In genomic region chr1:155776414-155776813, GRCh38 we compare ENCODE assay signal across 14 cellular contexts.
DNase-seq lines count a peak whose midpoint lies in the region; ATAC-seq and TF ChIP-seq lines count a peak whose summit lies in the region.
"Had no signal": no experiment of that assay in that cellular context is flagged by ENCODE, and none has a peak within 500 bp of the region (broad histone marks: within the 10 kb centered on the region; RNA-seq: fewer than 3 reads in every experiment).

No MANE protein-coding gene starts in this region.

- H3K9me1 ChIP-seq in IMR-90 (ENCODE audit: insufficient read depth, low read length) = no peaks in the 10 kb centered on the region; the same call in 1 of the 2 replicates

- H4K8ac ChIP-seq in IMR-90 (ENCODE audit: low read depth in 2 of 2, low read length in 2 of 2) = no peak overlapping the region

- TF ChIP-seq CTCF in IMR-90 (conservative IDR thresholded peaks at IDR 0.05; ENCODE audit: low read depth, low read length) (no peak), heart left ventricle (IDR thresholded peaks at IDR 0.05) (no peak), endodermal cell (conservative IDR thresholded peaks at IDR 0.05) (no peak)

- H3K56ac ChIP-seq in IMR-90 (ENCODE audit: extremely low read depth, insufficient read depth, low read length) = no peak overlapping the region

- H3K9ac ChIP-seq in IMR-90 (ENCODE audit: low read depth, low read length) (no peak overlapping the region), endodermal cell (ENCODE audit: extremely low read depth, low read length, poor library complexity, severe bottlenecking) (no peak overlapping the region)

- H2BK15ac ChIP-seq in IMR-90 (ENCODE audit: low read depth, low read length) = no peak overlapping the region

- CTCF ChIA-PET in activated CD4-positive, alpha-beta T cell treated with anti-CD3 and anti-CD28 coated beads for 36 hours (lab: Charles Lee) = interaction anchor here (0.6 to 1.0 kb wide), 2 partner anchors 525 to 608 kb away, joined by 3 read pairs; no protein-coding TSS in a partner anchor
- CTCF ChIA-PET in IMR-90 (lab: Yijun Ruan, JAX) = interaction anchor here (1.1 kb wide), 1 partner anchor 13 kb away, joined by 3 read pairs; no protein-coding TSS in a partner anchor
- CTCF ChIA-PET in activated CD4-positive, alpha-beta memory T cell treated with anti-CD3 and anti-CD28 coated beads for 36 hours (lab: Charles Lee) = interaction anchor here (0.7 kb wide), 1 partner anchor 96 kb away, joined by 3 read pairs; no protein-coding TSS in a partner anchor

- peak overlapping the region; percentile 87 for H3K27ac Mint-ChIP-seq in activated CD4-positive, alpha-beta T cell treated with anti-CD3 and anti-CD28 coated beads for 36 hours
- H3K27ac Mint-ChIP-seq in activated CD4-positive, alpha-beta memory T cell treated with anti-CD3 and anti-CD28 coated beads for 36 hours = peak overlapping the region; percentile 66
- H3K27ac Mint-ChIP-seq in endodermal cell = no peak overlapping the region

- H3K4me3 Mint-ChIP-seq in activated CD4-positive, alpha-beta T cell treated with anti-CD3 and anti-CD28 coated beads for 36 hours = no peak overlapping the region
- no peak overlapping the region for H3K4me3 Mint-ChIP-seq in activated CD4-positive, alpha-beta memory T cell treated with anti-CD3 and anti-CD28 coated beads for 36 hours
- H3K4me3 Mint-ChIP-seq in endodermal cell = no peak overlapping the region

- in situ Hi-C loops in IMR-90 (cut with MboI; ENCODE audit: low sequenced_read_pairs) = no loop called here

- dilution Hi-C loops in IMR-90 (cut with HindIII; ENCODE audit: low sequenced_read_pairs, unreplicated experiment) = no loop called here

- no peak overlapping the region for H2AK5ac ChIP-seq in IMR-90 (ENCODE audit: low read depth, low read length)

- no peak overlapping the region for H4K91ac ChIP-seq in IMR-90 (ENCODE audit: insufficient read depth, low read depth, low read length)

- intact Hi-C loops in activated CD4-positive, alpha-beta T cell treated with anti-CD3 and anti-CD28 coated beads for 36 hours (cut with DNase I, micrococcal nuclease) = no loop called here
- intact Hi-C loops in IMR-90 (cut with micrococcal nuclease) = no loop called here
- intact Hi-C loops in activated CD4-positive, alpha-beta memory T cell treated with anti-CD3 and anti-CD28 coated beads for 36 hours (cut with micrococcal nuclease) = no loop called here
- intact Hi-C loops in heart left ventricle (cut with DNase I) = no loop called here

- no CpG with 5 or more reads among the region's 4 CpGs for WGBS in IMR-90 (ENCODE audit: extremely low coverage in 2 of 2, insufficient read length in 1 of 2), 2 experiments
- 87 to 93% (median 91%) methylated on average over 4 of the region's 4 CpGs for WGBS in heart left ventricle, 4 donors
- WGBS in endodermal cell (ENCODE audit: insufficient coverage in 1 of 2, insufficient read length in 1 of 2), 2 experiments = 93 to 94% methylated on average over 4 of the region's 4 CpGs

- H4K5ac ChIP-seq in IMR-90 (ENCODE audit: low read depth, low read length) = no peak overlapping the region

- H3K27me3 Mint-ChIP-seq in activated CD4-positive, alpha-beta T cell treated with anti-CD3 and anti-CD28 coated beads for 36 hours = no peaks in the 10 kb centered on the region
- H3K27me3 Mint-ChIP-seq in activated CD4-positive, alpha-beta memory T cell treated with anti-CD3 and anti-CD28 coated beads for 36 hours = no peaks in the 10 kb centered on the region
- no peaks in the 10 kb centered on the region for H3K27me3 Mint-ChIP-seq in endodermal cell (ENCODE audit: insufficient read depth)

- POLR2A ChIA-PET in activated CD4-positive, alpha-beta T cell treated with anti-CD3 and anti-CD28 coated beads for 36 hours (lab: Charles Lee) = interaction anchor here (1.1 kb wide), 1 partner anchor 227 kb away, joined by 3 read pairs; no protein-coding TSS in a partner anchor
- POLR2A ChIA-PET in IMR-90 (lab: Charles Lee; ENCODE audit: unreplicated experiment) = no interaction called here
- POLR2A ChIA-PET in activated CD4-positive, alpha-beta memory T cell treated with anti-CD3 and anti-CD28 coated beads for 36 hours (lab: Charles Lee) = interaction anchor here (0.8 kb wide), 1 partner anchor 69 kb away, joined by 3 read pairs; no protein-coding TSS in a partner anchor

- H3K23ac ChIP-seq in IMR-90 (ENCODE audit: low read depth, low read length) = no peak overlapping the region

- DNase-seq in activated CD4-positive, alpha-beta T cell treated with anti-CD3 and anti-CD28 coated beads for 36 hours = peak; percentile 39
- no peak for DNase-seq in activated CD4-positive, alpha-beta T cell treated with anti-CD3 and anti-CD28 coated beads, Interleukin-2, amount 50 U/mL, for 1 hour
- DNase-seq in IMR-90 (no peak), kidney tubule cell (ENCODE audit: low spot score) (peak; percentile 37), heart left ventricle (no peak), NCI-H1694 treated with DMSO at 0.1 percent for 48 hours (lab: John Stamatoyannopoulos, UW) (no peak), endodermal cell (no peak)
- DNase-seq in activated CD4-positive, alpha-beta memory T cell treated with anti-CD3 and anti-CD28 coated beads for 36 hours = peak; percentile 33
- DNase-seq: effector memory CD4-positive, alpha-beta T cell; left ventricle myocardium superior; NCI-H187 treated with DMSO at 0.1 percent for 48 hours had no signal

- no peak overlapping the region for H2AK9ac ChIP-seq in IMR-90 (replicated peaks; ENCODE audit: low read depth, low read length, poor library complexity)

- peaks cover 0 to 2% of the 10 kb centered on the region in 2 experiments; a peak in 1 of 4 replicates for H3K79me1 ChIP-seq in IMR-90 (ENCODE audit: low read depth in 1 of 2, low read length in 2 of 2)

- peaks cover 9% of the 10 kb centered on the region for H3K4me1 Mint-ChIP-seq in activated CD4-positive, alpha-beta T cell treated with anti-CD3 and anti-CD28 coated beads for 36 hours
- H3K4me1 Mint-ChIP-seq in activated CD4-positive, alpha-beta memory T cell treated with anti-CD3 and anti-CD28 coated beads for 36 hours (ENCODE audit: low read depth) = peaks cover 7% of the 10 kb centered on the region
- H3K4me1 Mint-ChIP-seq in endodermal cell = no peaks in the 10 kb centered on the region

- peaks cover 40% of the 10 kb centered on the region for H3K36me3 Mint-ChIP-seq in activated CD4-positive, alpha-beta T cell treated with anti-CD3 and anti-CD28 coated beads for 36 hours (ENCODE audit: low read depth)
- H3K36me3 Mint-ChIP-seq in activated CD4-positive, alpha-beta memory T cell treated with anti-CD3 and anti-CD28 coated beads for 36 hours = peaks cover 35% of the 10 kb centered on the region
- peaks cover 64% of the 10 kb centered on the region for H3K36me3 Mint-ChIP-seq in endodermal cell (ENCODE audit: low read depth)

- no peak overlapping the region for H3K4me2 ChIP-seq in IMR-90 (ENCODE audit: low read depth, low read length)
- H3K4me2 ChIP-seq: A549 had no signal

- TF ChIP-seq POLR2A in IMR-90 (IDR thresholded peaks at IDR 0.05; ENCODE audit: low read depth, low read length) (no peak), heart left ventricle (IDR thresholded peaks at IDR 0.05) (no peak)

- peak; percentile 51 for ATAC-seq in activated CD4-positive, alpha-beta T cell treated with anti-CD3 and anti-CD28 coated beads for 36 hours
- ATAC-seq in IMR-90 (ENCODE audit: low read depth) (no peak), heart left ventricle (no peak)
- ATAC-seq: A549, left ventricle myocardium superior had no signal

- no peak overlapping the region for H2BK5ac ChIP-seq in IMR-90 (ENCODE audit: low read depth, low read length, poor library complexity, severe bottlenecking)

- no peak overlapping the region for H3K4ac ChIP-seq in IMR-90 (ENCODE audit: low read depth, low read length)

- no peak overlapping the region for H2BK120ac ChIP-seq in IMR-90 (ENCODE audit: low read depth, low read length)

- no peaks in the 10 kb centered on the region for H3K9me3 ChIP-seq in IMR-90 (ENCODE audit: control insufficient read depth, insufficient read depth, low read length)
- H3K9me3 ChIP-seq in heart left ventricle = no peaks in the 10 kb centered on the region
- no peaks in the 10 kb centered on the region for H3K9me3 ChIP-seq in endodermal cell (ENCODE audit: control insufficient read depth, low read length)
- H3K9me3 ChIP-seq: A549, ascending aorta, tibial nerve had no signal

- no peaks in the 10 kb centered on the region for H3K9me3 Mint-ChIP-seq in activated CD4-positive, alpha-beta T cell treated with anti-CD3 and anti-CD28 coated beads for 36 hours (ENCODE audit: low read depth)
- no peaks in the 10 kb centered on the region for H3K9me3 Mint-ChIP-seq in activated CD4-positive, alpha-beta memory T cell treated with anti-CD3 and anti-CD28 coated beads for 36 hours
- no peaks in the 10 kb centered on the region for H3K9me3 Mint-ChIP-seq in endodermal cell

- no peaks in the 10 kb centered on the region for H3K4me1 ChIP-seq in IMR-90 (ENCODE audit: control insufficient read depth, insufficient read depth, low read length)
- no peaks in the 10 kb centered on the region for H3K4me1 ChIP-seq in heart left ventricle
- no peaks in the 10 kb centered on the region for H3K4me1 ChIP-seq in endodermal cell (ENCODE audit: control insufficient read depth, insufficient read depth, low read length)
- H3K4me1 ChIP-seq: A549, ascending aorta, tibial nerve had no signal

- H3K14ac ChIP-seq in IMR-90 (replicated peaks; ENCODE audit: low read depth, low read length) = no peak overlapping the region

- BruUV-seq in IMR-90 (replicated peaks; lab: Mats Ljungman, UMichigan) = no TSS peak

- peaks cover 36% of the 10 kb centered on the region for H3K36me3 ChIP-seq in IMR-90 (ENCODE audit: control insufficient read depth, insufficient read depth, low read length)
- peaks cover 0 to 98% (median 83%) of the 10 kb centered on the region in 9 donors for H3K36me3 ChIP-seq in heart left ventricle
- peaks cover 64% of the 10 kb centered on the region for H3K36me3 ChIP-seq in endodermal cell (ENCODE audit: control insufficient read depth, insufficient read depth, low read length)

- TF ChIP-seq RAD21 in IMR-90 (IDR thresholded peaks at IDR 0.05; ENCODE audit: low read length) = no peak

- H3K27me3 ChIP-seq in IMR-90 (ENCODE audit: control insufficient read depth, insufficient read depth, low read length) = no peaks in the 10 kb centered on the region
- no peaks in the 10 kb centered on the region for H3K27me3 ChIP-seq in heart left ventricle
- no peaks in the 10 kb centered on the region for H3K27me3 ChIP-seq in endodermal cell (ENCODE audit: control insufficient read depth, insufficient read depth, low read length, poor library complexity, severe bottlenecking)
- H3K27me3 ChIP-seq: ascending aorta, tibial nerve had no signal

- no peak overlapping the region for H2BK20ac ChIP-seq in IMR-90 (ENCODE audit: low read depth, low read length)

- no peak overlapping the region for H3K27ac ChIP-seq in IMR-90 (ENCODE audit: insufficient read depth, low read length)
- H3K27ac ChIP-seq in heart left ventricle = no peak overlapping the region
- H3K27ac ChIP-seq in endodermal cell (ENCODE audit: low read depth, low read length) = no peak overlapping the region
- H3K27ac ChIP-seq: A549, ascending aorta, tibial nerve had no signal

- H3K4me3 ChIP-seq in IMR-90 (ENCODE audit: insufficient read depth, low read depth, low read length) = no peak overlapping the region
- H3K4me3 ChIP-seq in heart left ventricle = no peak overlapping the region
- no peak overlapping the region for H3K4me3 ChIP-seq in endodermal cell (ENCODE audit: low read length)
- H3K4me3 ChIP-seq: A549, ascending aorta, tibial nerve had no signal

- no peak overlapping the region for H2AFZ ChIP-seq in IMR-90 (replicated peaks; ENCODE audit: low read length, poor library complexity)

- H4K20me1 ChIP-seq in IMR-90 (ENCODE audit: insufficient read depth, low read length) = no peaks in the 10 kb centered on the region

- H3K18ac ChIP-seq in IMR-90 (ENCODE audit: low read depth, low read length) = no peak overlapping the region

Comparison
In these comparisons a context has a peak if more than half of its experiments do, and no peak if none do; other contexts are left out.
1. DNase-seq: peak in activated CD4-positive, alpha-beta T cell treated with anti-CD3 and anti-CD28 coated beads for 36 hours (single experiment), activated CD4-positive, alpha-beta memory T cell treated with anti-CD3 and anti-CD28 coated beads for 36 hours (single experiment) and kidney tubule cell (single experiment); none in activated CD4-positive, alpha-beta T cell treated with anti-CD3 and anti-CD28 coated beads, Interleukin-2, amount 50 U/mL, for 1 hour (single experiment), IMR-90 (single experiment), heart left ventricle (0 of 5), NCI-H1694 treated with DMSO at 0.1 percent for 48 hours (single experiment) and endodermal cell (single experiment).